8 cellular contexts compared by ENCODE assay signal in genomic region chr10:132536964-132537712, GRCh38.
DNase-seq lines count a peak whose midpoint lies in the region; ATAC-seq and TF ChIP-seq lines count a peak whose summit lies in the region.

No MANE protein-coding gene starts in this region.

- TF ChIP-seq CTCF in retinal pigment epithelial cell (conservative IDR thresholded peaks at IDR 0.05; ENCODE audit: low read depth, low read length) = no peak

- DNase-seq in NCI-H146 treated with DMSO at 0.1 percent for 48 hours (lab: John Stamatoyannopoulos, UW; ENCODE audit: unreplicated experiment) (peak; percentile 80), T-helper 9 cell (peak; percentile 100), astrocyte of the hippocampus (ENCODE audit: low read depth, low spot score) (peak; percentile 100), hippocampal formation (lab: John Stamatoyannopoulos, UW) (peak; percentile 99 to 100), retinal pigment epithelial cell (ENCODE audit: low read depth) (peak; percentile 90), NCI-H510A (lab: John Stamatoyannopoulos, UW) (no peak)

- ATAC-seq in GM18498 (IDR thresholded peaks at IDR 0.05; ENCODE audit: unreplicated experiment) = peak; percentile 88
- ATAC-seq in HG02885 (IDR thresholded peaks at IDR 0.05; ENCODE audit: poor library complexity, unreplicated experiment) = peak; percentile 87

- peak overlapping the region; percentile 51 for H3K4me3 ChIP-seq in retinal pigment epithelial cell (ENCODE audit: low read length)
